In the genomic region with DNA sequence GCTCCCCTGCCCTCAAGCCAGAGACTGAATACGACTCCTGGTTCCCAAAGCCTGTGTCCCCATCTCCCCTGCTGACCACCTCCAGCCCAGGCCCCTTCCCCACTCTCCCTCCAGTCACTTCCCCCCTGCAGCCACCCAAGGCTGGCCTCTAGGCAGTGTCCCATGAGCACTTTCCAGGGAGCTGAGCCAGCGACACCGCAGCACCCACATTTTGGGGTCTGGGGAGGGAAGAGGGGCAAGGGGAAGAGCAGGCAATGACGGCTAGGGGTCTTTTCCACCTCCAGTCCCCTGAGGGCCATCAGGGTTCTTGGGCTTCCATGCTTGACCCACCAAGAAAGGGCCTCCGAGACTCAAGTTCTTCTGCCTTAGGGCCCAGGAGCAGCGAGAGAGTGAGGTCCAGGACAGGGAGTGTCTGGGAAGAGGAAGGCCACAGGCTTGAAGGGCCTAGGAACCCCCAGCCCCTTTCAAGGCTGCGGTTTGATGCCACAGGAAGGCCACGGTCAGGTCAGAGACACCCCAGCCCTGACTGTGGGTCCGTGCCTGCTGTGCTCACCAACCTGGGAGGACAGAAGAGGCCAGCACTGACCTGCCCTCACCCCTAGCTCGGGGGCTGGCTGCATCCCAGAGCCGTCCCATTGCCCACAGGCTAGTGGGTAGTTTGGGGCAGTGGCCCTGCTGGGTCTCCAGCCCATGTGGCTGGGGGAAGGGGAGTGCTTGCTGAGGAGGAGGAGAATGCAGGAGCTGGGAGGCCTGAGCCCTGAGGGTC, we compare ENCODE assay signal across 17 cellular contexts. TPM values are rescaled to one million over a fixed set of nuclear protein-coding genes. Genes with fewer than 3 reads are reported as not detected.
DNase-seq lines count a peak whose midpoint lies in the region; ATAC-seq and TF ChIP-seq lines count a peak whose summit lies in the region.
"Had no signal": no experiment of that assay in that cellular context is flagged by ENCODE, and none has a peak within 500 bp of the region (broad histone marks: within the 10 kb centered on the region; RNA-seq: fewer than 3 reads in every experiment).

No MANE protein-coding gene starts in this region.

- no peak overlapping the region for H4K8ac ChIP-seq in IMR-90 (ENCODE audit: low read depth in 2 of 2, low read length in 2 of 2)
- no peak overlapping the region for H4K8ac ChIP-seq in neuronal stem cell (ENCODE audit: low read depth, low read length)

- H3K4ac ChIP-seq in IMR-90 (ENCODE audit: low read depth, low read length) = no peak overlapping the region
- no peak overlapping the region for H3K4ac ChIP-seq in neuronal stem cell (ENCODE audit: low read length)

- no peak overlapping the region for H3K23ac ChIP-seq in IMR-90 (ENCODE audit: low read depth, low read length)
- H3K23ac ChIP-seq in neuronal stem cell (ENCODE audit: low read depth, low read length, poor library complexity) = peak overlapping the region; percentile 11

- CTCF ChIA-PET in IMR-90 (lab: Yijun Ruan, JAX) = no interaction called here

- H3K36me3 ChIP-seq in BE2C (no peaks in the 10 kb centered on the region), IMR-90 (ENCODE audit: control insufficient read depth, insufficient read depth, low read length) (no peaks in the 10 kb centered on the region), colonic mucosa (no peaks in the 10 kb centered on the region), neuronal stem cell (replicated peaks in 1 of 2; ENCODE audit: control insufficient read depth in 2 of 2, insufficient read depth in 2 of 2, low read length in 2 of 2) (no peaks in the 10 kb centered on the region)

- H2BK120ac ChIP-seq in IMR-90 (ENCODE audit: low read depth, low read length) (no peak overlapping the region), neuronal stem cell (ENCODE audit: low read depth, low read length) (peak overlapping the region; percentile 24)

- POLR2A ChIA-PET in IMR-90 (lab: Charles Lee; ENCODE audit: unreplicated experiment) = no interaction called here

- H4K91ac ChIP-seq in IMR-90 (ENCODE audit: insufficient read depth, low read depth, low read length) (no peak overlapping the region), neuronal stem cell (ENCODE audit: low read depth, low read length, poor library complexity) (no peak overlapping the region)

- H3K9ac ChIP-seq in IMR-90 (ENCODE audit: low read depth, low read length) = no peak overlapping the region
- H3K9ac ChIP-seq in colonic mucosa (ENCODE audit: low read depth in 2 of 2, low read length in 2 of 2) = no peak overlapping the region
- H3K9ac ChIP-seq in neuronal stem cell (ENCODE audit: low read depth, low read length, poor library complexity) = no peak overlapping the region

- no peak overlapping the region for H2AK5ac ChIP-seq in IMR-90 (ENCODE audit: low read depth, low read length)
- peak overlapping the region; percentile 97 for H2AK5ac ChIP-seq in neuronal stem cell (ENCODE audit: low read depth, low read length)

- no peak overlapping the region for H2BK20ac ChIP-seq in IMR-90 (ENCODE audit: low read depth, low read length)

- no peaks in the 10 kb centered on the region for H3K9me1 ChIP-seq in IMR-90 (ENCODE audit: insufficient read depth, low read length)

- no peak overlapping the region for H3K14ac ChIP-seq in IMR-90 (replicated peaks; ENCODE audit: low read depth, low read length)
- H3K14ac ChIP-seq in neuronal stem cell (ENCODE audit: low read length) = no peak overlapping the region

- WGBS in IMR-90 (ENCODE audit: extremely low coverage in 2 of 2, insufficient read length in 1 of 2), 2 experiments = 43% methylated on average over 1 of the region's 11 CpGs; no CpG with 5 or more reads in 1 of the 2 experiments
- WGBS in neuronal stem cell (ENCODE audit: extremely low coverage in 2 of 2, insufficient read length in 2 of 2, insufficient replicate concordance in 1 of 2), 2 donors = no CpG with 5 or more reads among the region's 11 CpGs

- no peak overlapping the region for H3K18ac ChIP-seq in IMR-90 (ENCODE audit: low read depth, low read length)
- peak overlapping the region; percentile 89 for H3K18ac ChIP-seq in neuronal stem cell (ENCODE audit: low read length)

- no peak for TF ChIP-seq CTCF in BE2C (IDR thresholded peaks at IDR 0.05; ENCODE audit: low read depth, low read length)
- no peak for TF ChIP-seq CTCF in IMR-90 (conservative IDR thresholded peaks at IDR 0.05; ENCODE audit: low read depth, low read length)
- no peak for TF ChIP-seq CTCF in colonic mucosa (IDR thresholded peaks at IDR 0.05)

- in situ Hi-C loops in IMR-90 (cut with MboI; ENCODE audit: low sequenced_read_pairs) = no loop called here

- H2BK5ac ChIP-seq in IMR-90 (ENCODE audit: low read depth, low read length, poor library complexity, severe bottlenecking) (no peak overlapping the region), neuronal stem cell (ENCODE audit: low read length) (peak overlapping the region; percentile 47)

- H2AK9ac ChIP-seq in IMR-90 (replicated peaks; ENCODE audit: low read depth, low read length, poor library complexity) = peak overlapping the region; percentile 42

- TF ChIP-seq RAD21 in IMR-90 (IDR thresholded peaks at IDR 0.05; ENCODE audit: low read length) = no peak

- no peak overlapping the region for H4K5ac ChIP-seq in IMR-90 (ENCODE audit: low read depth, low read length)

- H2BK15ac ChIP-seq in IMR-90 (ENCODE audit: low read depth, low read length) (no peak overlapping the region), neuronal stem cell (ENCODE audit: low read length) (peak overlapping the region; percentile 74)

- H3K4me2 ChIP-seq in IMR-90 (ENCODE audit: low read depth, low read length) (no peak overlapping the region), neuronal stem cell (ENCODE audit: insufficient read depth, low read length, poor library complexity, severe bottlenecking) (no peak overlapping the region)

- H2BK12ac ChIP-seq in neuronal stem cell (ENCODE audit: low read length) = no peak overlapping the region

- H3K4me3 ChIP-seq in BE2C (ENCODE audit: low read depth, low read length) = no peak overlapping the region
- no peak overlapping the region for H3K4me3 ChIP-seq in IMR-90 (ENCODE audit: insufficient read depth, low read depth, low read length)
- no peak overlapping the region for H3K4me3 ChIP-seq in colonic mucosa
- H3K4me3 ChIP-seq in neuronal stem cell (ENCODE audit: low read length in 2 of 2) = no peak overlapping the region
- H3K4me3 ChIP-seq: mucosa of descending colon had no signal

- ATAC-seq in IMR-90 (ENCODE audit: low read depth) (no peak), GM21825 (IDR thresholded peaks at IDR 0.05; ENCODE audit: unreplicated experiment) (no peak)
- ATAC-seq: mucosa of descending colon; stimulated activated memory B cell treated with anti-CD40 and anti-IgM and Interleukin-4, amounts not matched to agents 10 μg/mL and 1 μg/mL and 100 μg/mL, for 72 hours had no signal

- H3K79me1 ChIP-seq in IMR-90 (ENCODE audit: low read depth in 1 of 2, low read length in 2 of 2) (no peaks in the 10 kb centered on the region), neuronal stem cell (ENCODE audit: low read depth, low read length) (no peaks in the 10 kb centered on the region)

- intact Hi-C loops in IMR-90 (cut with micrococcal nuclease) = no loop called here
- intact Hi-C loops in colonic mucosa (cut with DNase I) = no loop called here

- H3K9me3 ChIP-seq in BE2C = no peaks in the 10 kb centered on the region
- no peaks in the 10 kb centered on the region for H3K9me3 ChIP-seq in IMR-90 (ENCODE audit: control insufficient read depth, insufficient read depth, low read length)
- H3K9me3 ChIP-seq in colonic mucosa = no peaks in the 10 kb centered on the region
- no peaks in the 10 kb centered on the region for H3K9me3 ChIP-seq in neuronal stem cell (replicated peaks in 1 of 2; ENCODE audit: control insufficient read depth in 2 of 2, insufficient read depth in 1 of 2, low read depth in 1 of 2, low read length in 2 of 2)
- H3K9me3 ChIP-seq: mucosa of descending colon had no signal

- no peaks in the 10 kb centered on the region for H4K20me1 ChIP-seq in IMR-90 (ENCODE audit: insufficient read depth, low read length)

- no peak overlapping the region for H3K27ac ChIP-seq in IMR-90 (ENCODE audit: insufficient read depth, low read length)
- no peak overlapping the region for H3K27ac ChIP-seq in colonic mucosa
- H3K27ac ChIP-seq in neuronal stem cell (replicated peaks; ENCODE audit: low read length) = no peak overlapping the region

- no peaks in the 10 kb centered on the region for H3K27me3 ChIP-seq in BE2C
- H3K27me3 ChIP-seq in IMR-90 (ENCODE audit: control insufficient read depth, insufficient read depth, low read length) = no peaks in the 10 kb centered on the region; the same call in 1 of the 2 replicates
- H3K27me3 ChIP-seq in colonic mucosa = no peaks in the 10 kb centered on the region
- no peaks in the 10 kb centered on the region for H3K27me3 ChIP-seq in neuronal stem cell (ENCODE audit: control insufficient read depth in 3 of 3, insufficient read depth in 3 of 3, low read depth in 1 of 3, low read length in 3 of 3)

- H3K4me1 ChIP-seq in BE2C (no peaks in the 10 kb centered on the region), IMR-90 (ENCODE audit: control insufficient read depth, insufficient read depth, low read length) (no peaks in the 10 kb centered on the region; the same call in 1 of the 2 replicates), colonic mucosa (no peaks in the 10 kb centered on the region), neuronal stem cell (ENCODE audit: control insufficient read depth in 2 of 2, insufficient read depth in 1 of 2, low read depth in 1 of 2, low read length in 2 of 2) (peaks cover 0 to 27% of the 10 kb centered on the region in 2 donors)

- no TSS peak for BruUV-seq in IMR-90 (replicated peaks; lab: Mats Ljungman, UMichigan)

- dilution Hi-C loops in IMR-90 (cut with HindIII; ENCODE audit: low sequenced_read_pairs, unreplicated experiment) = no loop called here

- no peak overlapping the region for H2AFZ ChIP-seq in IMR-90 (replicated peaks; ENCODE audit: low read length, poor library complexity)
- H2AFZ ChIP-seq in neuronal stem cell (ENCODE audit: low read length) = no peak overlapping the region

- TF ChIP-seq POLR2A in IMR-90 (IDR thresholded peaks at IDR 0.05; ENCODE audit: low read depth, low read length) = no peak

- H3K56ac ChIP-seq in IMR-90 (ENCODE audit: extremely low read depth, insufficient read depth, low read length) = no peak overlapping the region

- DNase-seq in BE2C (peak; percentile 4), IMR-90 (no peak), colonic mucosa (peak; percentile 9), neuronal stem cell (ENCODE audit: low spot score) (no peak), NCI-H526 (lab: John Stamatoyannopoulos, UW) (no peak), pons (ENCODE audit: low spot score) (no peak), dedifferentiated amniotic fluid mesenchymal stem cell (ENCODE audit: extremely low spot score) (no peak)
- DNase-seq: AML-193; amygdala; DMS53; KBM-7; NCI-H1694 treated with DMSO at 0.1 percent for 48 hours; NCI-H524 treated with DMSO at 0.1 percent for 48 hours; stimulated activated CD4-positive, alpha-beta T cell treated with anti-CD3 and anti-CD28 coated beads, Interleukin-4, amount 100 ng/mL, for 1 hour had no signal

RNA-seq across cellular contexts. Expression of a gene that starts 54.6 kb away (rescaled TPM):
- polyA plus RNA-seq in BE2C (2012; ENCODE audit: insufficient read depth, insufficient read length, low read depth) = not detected
- total RNA-seq in IMR-90 (2012; rRNA removed) (0.18 and 0.28 TPM in 2 replicates), colonic mucosa (1 to 10 TPM; 2.6 to 3.3 TPM)
- polyA plus RNA-seq in IMR-90 (2012; rRNA removed) = 0.36 and 0.42 TPM in 2 replicates
- polyA plus RNA-seq in IMR-90 (2012; cell fraction: cytosol; rRNA removed) = 0.24 and 0.63 TPM in 2 replicates
- polyA plus RNA-seq in IMR-90 (2012; cell fraction: nucleus; rRNA removed; ENCODE audit: low replicate concordance) = 0.81 and 1.1 TPM in 2 replicates
- polyA plus RNA-seq in neuronal stem cell (2013, experiment 1 of 2) = 0.61 TPM
- 0.69 TPM for polyA plus RNA-seq in neuronal stem cell (2013, experiment 2 of 2)

Comparison
In these comparisons a context has a peak if more than half of its experiments do, and no peak if none do; other contexts are left out.
1. DNase-seq: peak in BE2C (single experiment) and colonic mucosa (single experiment); none in IMR-90 (single experiment), neuronal stem cell (single experiment), NCI-H526 (0 of 2), pons (single experiment) and dedifferentiated amniotic fluid mesenchymal stem cell (single experiment).